ENCODE assay signal across 23 cellular contexts in the genomic region with DNA sequence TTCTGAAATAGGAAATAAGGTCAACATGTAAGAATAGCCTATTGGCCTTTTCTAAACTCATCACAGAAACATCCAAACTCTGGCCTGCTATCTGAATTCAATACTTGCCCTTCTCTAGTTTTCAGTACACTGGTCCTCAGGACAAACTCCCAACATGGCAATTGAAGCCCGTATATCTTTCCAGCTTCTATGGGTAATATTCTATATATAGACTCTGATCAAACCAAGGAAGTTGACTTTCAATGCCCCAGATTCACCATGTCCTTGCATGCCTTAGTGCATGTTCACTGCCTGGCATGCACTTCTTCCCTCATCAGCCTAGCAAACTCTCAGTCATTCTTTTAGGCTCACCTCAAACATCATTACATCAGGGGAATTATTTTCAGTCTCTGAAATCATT.
A peak's percentile ranks its signal among the peaks of the same experiment; 100 is the strongest.
DNase-seq lines count a peak whose midpoint lies in the region; ATAC-seq lines count a peak whose summit lies in the region.
"Had no signal": no experiment of that assay in that cellular context is flagged by ENCODE, and none has a peak within 500 bp of the region (broad histone marks: within the 10 kb centered on the region; RNA-seq: fewer than 3 reads in every experiment).

No MANE protein-coding gene starts in this region.

- H3K4me1 Mint-ChIP-seq in stimulated activated naive CD8-positive, alpha-beta T cell treated with anti-CD3 and anti-CD28 coated beads, Interleukin-15, amount 100 ng/mL, for 72 hours: no peaks in the 10 kb centered on the region
- H3K4me1 Mint-ChIP-seq: CD8-positive, alpha-beta memory T cell; memory B cell; natural killer cell had no signal

- H3K9me3 Mint-ChIP-seq in stimulated activated naive CD8-positive, alpha-beta T cell treated with anti-CD3 and anti-CD28 coated beads, Interleukin-15, amount 100 ng/mL, for 72 hours: no peaks in the 10 kb centered on the region
- H3K9me3 Mint-ChIP-seq: CD8-positive, alpha-beta memory T cell; memory B cell; natural killer cell had no signal

- no peak for DNase-seq in stimulated activated naive CD8-positive, alpha-beta T cell treated with anti-CD3 and anti-CD28 coated beads, Interleukin-15, amount 100 ng/mL, for 72 hours
- DNase-seq in stimulated activated naive CD8-positive, alpha-beta T cell treated with anti-CD3 and anti-CD28 coated beads, Interleukin-15, Interleukin-2, amounts not matched to agents 100 U/mL and 50 U/mL, for 24 hours: no peak
- DNase-seq in dedifferentiated amniotic fluid mesenchymal stem cell (ENCODE audit: extremely low spot score): peak; percentile 64
- DNase-seq in kidney tubule cell (ENCODE audit: low spot score): peak; percentile 35
- DNase-seq in NCI-H1417 treated with DMSO at 0.1 percent for 48 hours (lab: John Stamatoyannopoulos, UW): no peak
- DNase-seq: activated CD4-positive, CD25-positive, alpha-beta regulatory T cell treated with anti-CD3 and anti-CD28 coated beads, Interleukin-2, amount 50 U/mL, for 72 hours; activated CD8-positive, alpha-beta memory T cell treated with anti-CD3 and anti-CD28 coated beads for 24 hours; CD8-positive, alpha-beta memory T cell; islet precursor cell; natural killer cell; NCI-H1105; NCI-H774; SK-N-SH; stimulated activated CD4-positive, alpha-beta T cell treated with anti-CD3 and anti-CD28 coated beads, Interleukin-12 subunit alpha, Interleukin-12 subunit beta, amount 100 ng/mL, for 4 hours; T1000 had no signal

- peak overlapping the region; percentile 42 to 45 for H3K27ac Mint-ChIP-seq in stimulated activated naive CD8-positive, alpha-beta T cell treated with anti-CD3 and anti-CD28 coated beads, Interleukin-15, amount 100 ng/mL, for 72 hours
- H3K27ac Mint-ChIP-seq: activated naive CD8-positive, alpha-beta T cell; memory B cell; natural killer cell; progenitor cell of endocrine pancreas had no signal

- no peak for ATAC-seq in stimulated activated naive CD8-positive, alpha-beta T cell treated with anti-CD3 and anti-CD28 coated beads, Interleukin-15, amount 100 ng/mL, for 72 hours
- no peak for ATAC-seq in stimulated activated naive CD8-positive, alpha-beta T cell treated with anti-CD3 and anti-CD28 coated beads, Interleukin-15, Interleukin-2, amounts not matched to agents 100 U/mL and 50 U/mL, for 24 hours
- ATAC-seq in GM21528 (IDR thresholded peaks at IDR 0.05; ENCODE audit: low FRiP score, unreplicated experiment): no peak
- ATAC-seq in HG02852 (IDR thresholded peaks at IDR 0.05; ENCODE audit: unreplicated experiment): no peak
- no peak for ATAC-seq in HG03159 (IDR thresholded peaks at IDR 0.05; ENCODE audit: unreplicated experiment)
- ATAC-seq: esophagus mucosa, K562, natural killer cell had no signal

- no peaks in the 10 kb centered on the region for H3K27me3 Mint-ChIP-seq in stimulated activated naive CD8-positive, alpha-beta T cell treated with anti-CD3 and anti-CD28 coated beads, Interleukin-15, amount 100 ng/mL, for 72 hours
- H3K27me3 Mint-ChIP-seq: progenitor cell of endocrine pancreas had no signal

- H3K4me3 Mint-ChIP-seq in stimulated activated naive CD8-positive, alpha-beta T cell treated with anti-CD3 and anti-CD28 coated beads, Interleukin-15, amount 100 ng/mL, for 72 hours: no peak overlapping the region
- H3K4me3 Mint-ChIP-seq: activated naive CD8-positive, alpha-beta T cell; CD8-positive, alpha-beta memory T cell; memory B cell; natural killer cell had no signal

Comparison
In these comparisons a context has a peak if more than half of its experiments do, and no peak if none do; other contexts are left out.
1. DNase-seq: peak in dedifferentiated amniotic fluid mesenchymal stem cell (single experiment) and kidney tubule cell (single experiment); none in stimulated activated naive CD8-positive, alpha-beta T cell treated with anti-CD3 and anti-CD28 coated beads, Interleukin-15, amount 100 ng/mL, for 72 hours (0 of 2), stimulated activated naive CD8-positive, alpha-beta T cell treated with anti-CD3 and anti-CD28 coated beads, Interleukin-15, Interleukin-2, amounts not matched to agents 100 U/mL and 50 U/mL, for 24 hours (single experiment) and NCI-H1417 treated with DMSO at 0.1 percent for 48 hours (single experiment).